In genomic region chr5:59054963-59055528, GRCh38 we compare ENCODE assay signal across 27 cellular contexts.
DNase-seq lines count a peak whose midpoint lies in the region; ATAC-seq, FAIRE-seq and TF ChIP-seq lines count a peak whose summit lies in the region.
"Had no signal": no experiment of that assay in that cellular context is flagged by ENCODE, and none has a peak within 500 bp of the region (broad histone marks: within the 10 kb centered on the region; RNA-seq: fewer than 3 reads in every experiment).

No MANE protein-coding gene starts in this region.

- no peak for TF ChIP-seq POLR2A in A549 (IDR thresholded peaks at IDR 0.05; ENCODE audit: low read length)

- TF ChIP-seq CTCF in A549 (IDR thresholded peaks at IDR 0.05) (no peak), PC-9 (conservative IDR thresholded peaks at IDR 0.05) (no peak), type B pancreatic cell (conservative IDR thresholded peaks at IDR 0.05) (no peak)

- peaks cover 11% of the 10 kb centered on the region for H3K9me3 Mint-ChIP-seq in type B pancreatic cell
- H3K9me3 Mint-ChIP-seq: CD8-positive, alpha-beta memory T cell had no signal

- no peak for TF ChIP-seq EP300 in A549 (IDR thresholded peaks at IDR 0.05)

- H2AFZ ChIP-seq in PC-9, result 0 out of 2 replicates have a peak overlapping the region, but pooled peaks have one; percentile 41

- ATAC-seq in A549, result peak in 1 of 2 experiments; percentile 3; a peak in 4 of 6 replicates
- no peak for ATAC-seq in T-helper 17 cell
- no peak for ATAC-seq in GM19351 (IDR thresholded peaks at IDR 0.05; ENCODE audit: unreplicated experiment)
- ATAC-seq: GM12878 had no signal

- H3K36me3 ChIP-seq in PC-9 (ENCODE audit: low read depth), result no peaks in the 10 kb centered on the region
- H3K36me3 ChIP-seq: BE2C, BLaER1 had no signal

- H3K27ac ChIP-seq in A549 (peak overlapping the region; percentile 95 to 98), PC-9 (peak overlapping the region; percentile 77)
- H3K27ac ChIP-seq: 22Rv1, BLaER1 had no signal

- H3K27me3 Mint-ChIP-seq in T-helper 17 cell (no peaks in the 10 kb centered on the region), type B pancreatic cell (peaks cover 4% of the 10 kb centered on the region)
- H3K27me3 Mint-ChIP-seq: CD4-positive, alpha-beta memory T cell; CD4-positive, CD25-positive, alpha-beta regulatory T cell had no signal

- no peaks in the 10 kb centered on the region for H4K20me1 ChIP-seq in PC-9 (ENCODE audit: insufficient read depth)
- H4K20me1 ChIP-seq: BLaER1 had no signal

- peaks cover 20% of the 10 kb centered on the region; the same call in 1 of the 2 replicates for H3F3A ChIP-seq in PC-9 (ENCODE audit: insufficient read depth, low read depth)

- peak overlapping the region; percentile 4 for H3K27ac Mint-ChIP-seq in T-helper 17 cell
- H3K27ac Mint-ChIP-seq in type B pancreatic cell, result peak overlapping the region; percentile 8
- H3K27ac Mint-ChIP-seq: CD14-positive monocyte; CD4-positive, CD25-positive, alpha-beta regulatory T cell; CD8-positive, alpha-beta memory T cell had no signal

- no peak overlapping the region for H3K4me3 Mint-ChIP-seq in T-helper 17 cell
- H3K4me3 Mint-ChIP-seq in type B pancreatic cell, result no peak overlapping the region
- H3K4me3 Mint-ChIP-seq: CD14-positive monocyte; CD4-positive, alpha-beta memory T cell; CD4-positive, CD25-positive, alpha-beta regulatory T cell; CD8-positive, alpha-beta memory T cell had no signal

- H3K4me3 ChIP-seq in A549 (no peak overlapping the region), PC-9 (no peak overlapping the region)
- H3K4me3 ChIP-seq: BLaER1, GM12878 had no signal

- no TSS peak for BruUV-seq in PC-9 (replicated peaks; lab: Mats Ljungman, UMichigan)

- no peak for TF ChIP-seq RAD21 in A549 (conservative IDR thresholded peaks at IDR 0.05 in 1 of 2, IDR thresholded peaks at IDR 0.05 in 1 of 2)

- intact Hi-C loops in PC-9 (cut with micrococcal nuclease; ENCODE audit: unreplicated experiment), result no loop called here

- CTCF ChIA-PET in A549 (lab: Yijun Ruan, JAX) (interaction anchor here (0.8 to 1.2 kb wide), 4 partner anchors 8 to 73 kb away, joined by 3 to 8 read pairs (median 4); no protein-coding TSS in a partner anchor), PC-9 (lab: Charles Lee) (interaction anchor here (0.8 kb wide), 1 partner anchor 18 kb away, joined by 3 read pairs; no protein-coding TSS in a partner anchor)

- WGBS in A549 (ENCODE audit: missing lambda C conversion rate), result 23% methylated on average over 3 of the region's 3 CpGs

- H3K9me3 ChIP-seq in A549 (no peaks in the 10 kb centered on the region), PC-9 (ENCODE audit: insufficient read depth, low read depth) (no peaks in the 10 kb centered on the region), T-helper 17 cell (ENCODE audit: control insufficient read depth, low read length, poor library complexity, severe bottlenecking) (no peaks in the 10 kb centered on the region)
- H3K9me3 ChIP-seq: BE2C, BLaER1 had no signal

- POLR2A ChIA-PET in A549 (lab: Yijun Ruan, JAX), result interaction anchor here (0.8 to 2.4 kb wide), 16 partner anchors 9 to 313 kb away, joined by 3 to 17 read pairs (median 4); no protein-coding TSS in a partner anchor
- POLR2A ChIA-PET in PC-9 (lab: Charles Lee; ENCODE audit: unreplicated experiment), result no interaction called here

- H3K36me3 Mint-ChIP-seq in T-helper 17 cell (ENCODE audit: low read depth) (no peaks in the 10 kb centered on the region), type B pancreatic cell (peaks cover 17% of the 10 kb centered on the region)
- H3K36me3 Mint-ChIP-seq: CD4-positive, alpha-beta memory T cell; CD4-positive, CD25-positive, alpha-beta regulatory T cell had no signal

- H3K4me1 Mint-ChIP-seq in T-helper 17 cell (no peaks in the 10 kb centered on the region), type B pancreatic cell (ENCODE audit: unreplicated experiment) (peaks cover 25% of the 10 kb centered on the region)
- H3K4me1 Mint-ChIP-seq: CD14-positive monocyte; CD4-positive, alpha-beta memory T cell; CD4-positive, CD25-positive, alpha-beta regulatory T cell; CD8-positive, alpha-beta memory T cell had no signal

- H3K27me3 ChIP-seq in PC-9 (ENCODE audit: insufficient read depth, low read depth), result no peaks in the 10 kb centered on the region
- H3K27me3 ChIP-seq: BE2C, BLaER1 had no signal

- peak overlapping the region; percentile 64 for H3K4me2 ChIP-seq in A549
- peak overlapping the region; percentile 66 for H3K4me2 ChIP-seq in PC-9
- H3K4me2 ChIP-seq: BLaER1 had no signal

- H3K79me2 ChIP-seq in PC-9 (ENCODE audit: low read depth), result no peaks in the 10 kb centered on the region

- H3K4me1 ChIP-seq in A549 (peaks cover 97% of the 10 kb centered on the region), PC-9 (replicated peaks; ENCODE audit: insufficient read depth) (peaks cover 21% of the 10 kb centered on the region)
- H3K4me1 ChIP-seq: BLaER1 had no signal

- H3K9me2 ChIP-seq in PC-9 (ENCODE audit: insufficient read depth), result no peaks in the 10 kb centered on the region

- FAIRE-seq in A549 (lab: Jason Lieb, UNC), result no peak
- FAIRE-seq: GM12878, GM12892, GM18507 had no signal

- DNase-seq in A549 (ENCODE audit: low read depth in 1 of 2, low spot score in 1 of 2), result no peak
- DNase-seq in PC-9, result no peak
- DNase-seq in T-helper 17 cell, result no peak
- no peak for DNase-seq in type B pancreatic cell (ENCODE audit: extremely low spot score, unreplicated experiment)
- DNase-seq in retina, result no peak
- DNase-seq in stimulated activated CD4-positive, alpha-beta T cell treated with anti-CD3 and anti-CD28 coated beads, Interleukin-12 subunit alpha, Interleukin-12 subunit beta, amount 100 ng/mL, for 4 hours, result no peak
- DNase-seq: ACHN; BE2C; C1 segment of cervical spinal cord; CD4-positive, alpha-beta memory T cell; CD4-positive, CD25-positive, alpha-beta regulatory T cell; CD8-positive, alpha-beta memory T cell; COR-L47; DMS 273 treated with DMSO at 0.1 percent for 48 hours; DMS153; DMS53; DMS79; DND-41; EL; GDM1 had no signal

TF ChIP-seq in A549, 52 proteins besides CTCF, POLR2A, EP300 and RAD21:
- TF ChIP-seq HOXB13 (CRISPR knock-in tag; IDR thresholded peaks at IDR 0.05; ENCODE audit: low read depth) (peak; percentile 79), KDM5A (IDR thresholded peaks at IDR 0.05) (no peak), CBX2 (IDR thresholded peaks at IDR 0.05; ENCODE audit: borderline replicate concordance, low read depth) (no peak), CHD2 (IDR thresholded peaks at IDR 0.05; ENCODE audit: low read length, partially characterized antibody) (no peak), MAFK (IDR thresholded peaks at IDR 0.05; ENCODE audit: partially characterized antibody) (no peak), RFX5 (IDR thresholded peaks at IDR 0.05) (no peak), HOXB5 (CRISPR knock-in tag; IDR thresholded peaks at IDR 0.05) (peak; percentile 63; the same call in 1 of the 2 replicates), ZNF302 (CRISPR knock-in tag; IDR thresholded peaks at IDR 0.05) (no peak), EHMT2 (IDR thresholded peaks at IDR 0.05; ENCODE audit: low read depth) (no peak), FOXS1 (CRISPR knock-in tag; IDR thresholded peaks at IDR 0.05) (peak; percentile 38; the same call in 1 of the 2 replicates), FOSB (CRISPR knock-in tag; IDR thresholded peaks at IDR 0.05) (peak; percentile 40; the same call in 1 of the 2 replicates), KDM1A (IDR thresholded peaks at IDR 0.05; ENCODE audit: low read depth) (no peak), RNF2 (IDR thresholded peaks at IDR 0.05; ENCODE audit: borderline replicate concordance, low read depth) (no peak), TP53 (CRISPR knock-in tag; IDR thresholded peaks at IDR 0.05) (no peak), TFCP2L1 (CRISPR knock-in tag; IDR thresholded peaks at IDR 0.05) (0 out of 2 replicates have a peak, but pooled peaks have one; percentile 14), HOXA7 (CRISPR knock-in tag; IDR thresholded peaks at IDR 0.05) (0 out of 2 replicates have a peak, but pooled peaks have one; percentile 61), ATOH8 (CRISPR knock-in tag; IDR thresholded peaks at IDR 0.05; ENCODE audit: low read depth) (0 out of 2 replicates have a peak, but pooled peaks have one; percentile 7), PBX3 (IDR thresholded peaks at IDR 0.05) (no peak), EHF (CRISPR knock-in tag; IDR thresholded peaks at IDR 0.05) (peak; percentile 46), HMGXB4 (CRISPR knock-in tag; IDR thresholded peaks at IDR 0.05; ENCODE audit: borderline replicate concordance) (peak; percentile 77; the same call in 1 of the 2 replicates), NR3C1 (IDR thresholded peaks at IDR 0.05) (no peak)
